Comparison of ENCODE assay signal across 18 cellular contexts in the genomic region with DNA sequence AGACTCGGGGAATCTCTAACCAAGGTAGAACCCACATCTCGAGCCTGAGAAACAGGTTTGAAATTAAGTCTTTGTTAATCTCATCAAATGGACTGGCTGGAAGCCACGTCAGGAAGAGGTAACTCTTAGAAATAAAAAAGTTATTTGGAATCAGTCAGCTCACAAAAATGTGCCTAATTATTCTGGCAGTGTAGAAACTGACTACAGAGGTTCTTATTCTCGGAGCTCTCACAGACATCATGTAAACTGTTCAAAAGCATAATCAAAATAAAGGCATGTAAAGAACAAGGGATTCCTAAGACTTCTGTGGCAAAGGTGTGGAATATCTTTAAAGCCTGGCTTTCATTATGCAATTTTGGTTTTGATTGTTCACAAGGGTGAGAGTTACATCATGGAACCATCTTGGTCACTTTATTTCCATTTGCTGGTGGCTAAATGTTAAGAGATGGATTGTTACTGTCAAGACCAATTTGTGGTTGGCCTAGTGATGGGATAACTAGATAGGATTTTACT.
A peak's percentile ranks its signal among the peaks of the same experiment; 100 is the strongest.
DNase-seq lines count a peak whose midpoint lies in the region; ATAC-seq and TF ChIP-seq lines count a peak whose summit lies in the region.
"Had no signal": no experiment of that assay in that cellular context is flagged by ENCODE, and none has a peak within 500 bp of the region (broad histone marks: within the 10 kb centered on the region; RNA-seq: fewer than 3 reads in every experiment).

No MANE protein-coding gene starts in this region.

- H3K4me1 ChIP-seq in CD4-positive, CD25-positive, alpha-beta regulatory T cell (ENCODE audit: control insufficient read depth, insufficient read depth, low read length, poor library complexity, severe bottlenecking) = no peaks in the 10 kb centered on the region

- no peak overlapping the region for H3K4me3 ChIP-seq in CD4-positive, CD25-positive, alpha-beta regulatory T cell (ENCODE audit: low read depth, low read length)
- H3K4me3 ChIP-seq in WERI-Rb-1 (ENCODE audit: low read depth, low read length) (no peak overlapping the region), epithelial cell of esophagus (ENCODE audit: low read length) (no peak overlapping the region)
- H3K4me3 ChIP-seq: BLaER1 treated with 17β-estradiol and CSF1 and Interleukin-3, amounts not matched to agents 10 nM and 100 nM had no signal

- H3K27me3 Mint-ChIP-seq in CD4-positive, CD25-positive, alpha-beta regulatory T cell = no peaks in the 10 kb centered on the region

- no peak overlapping the region for H3K4me3 Mint-ChIP-seq in CD4-positive, CD25-positive, alpha-beta regulatory T cell

- no peak for TF ChIP-seq CTCF in WERI-Rb-1 (IDR thresholded peaks at IDR 0.05; ENCODE audit: low read depth, low read length)
- TF ChIP-seq CTCF in epithelial cell of esophagus (IDR thresholded peaks at IDR 0.05; ENCODE audit: insufficient read depth, low read depth, low read length, missing control alignments) = no peak

- DNase-seq in CD4-positive, CD25-positive, alpha-beta regulatory T cell = no peak
- DNase-seq in H4 (ENCODE audit: low spot score) = peak; percentile 57
- no peak for DNase-seq in WERI-Rb-1
- peak; percentile 32 for DNase-seq in epithelial cell of esophagus (ENCODE audit: low read depth)
- no peak for DNase-seq in posterior vena cava (ENCODE audit: low spot score)
- no peak for DNase-seq in NCI-H187 treated with DMSO at 0.1 percent for 48 hours (lab: John Stamatoyannopoulos, UW)
- no peak for DNase-seq in cardiac septum (ENCODE audit: low spot score)
- DNase-seq: DMS79, H7, MM.1S, NCI-H1092, NCI-H1436 treated with DMSO at 0.1 percent for 48 hours, NCI-H2029 treated with DMSO at 0.1 percent for 48 hours, NCI-H2171, NCI-H446 treated with DMSO at 0.1 percent for 48 hours, SHP77 had no signal

- no peaks in the 10 kb centered on the region for H3K9me3 Mint-ChIP-seq in CD4-positive, CD25-positive, alpha-beta regulatory T cell

- H3K27ac ChIP-seq in CD4-positive, CD25-positive, alpha-beta regulatory T cell (ENCODE audit: insufficient read depth, low read length, poor library complexity, severe bottlenecking) = no peak overlapping the region
- H3K27ac ChIP-seq in WERI-Rb-1 = 0 out of 2 replicates have a peak overlapping the region, but pooled peaks have one; percentile 0
- H3K27ac ChIP-seq: BLaER1 treated with 17β-estradiol and CSF1 and Interleukin-3, amounts not matched to agents 10 nM and 100 nM; HL-60 had no signal

- no peaks in the 10 kb centered on the region for H3K9me3 ChIP-seq in CD4-positive, CD25-positive, alpha-beta regulatory T cell (ENCODE audit: control insufficient read depth in 2 of 2, low read length in 2 of 2)
- no peaks in the 10 kb centered on the region for H3K9me3 ChIP-seq in WERI-Rb-1 (ENCODE audit: severe bottlenecking)
- H3K9me3 ChIP-seq: BLaER1 treated with 17β-estradiol and CSF1 and Interleukin-3, amounts not matched to agents 10 nM and 100 nM had no signal

- H3K36me3 Mint-ChIP-seq in CD4-positive, CD25-positive, alpha-beta regulatory T cell = peaks cover 54% of the 10 kb centered on the region

- peak overlapping the region in 2 of 3 donors; percentile 29 to 33 for H3K27ac Mint-ChIP-seq in CD4-positive, CD25-positive, alpha-beta regulatory T cell

- ATAC-seq in CD4-positive, CD25-positive, alpha-beta regulatory T cell (ENCODE audit: low read depth in 2 of 2) = no peak

- intact Hi-C loops in posterior vena cava (cut with DNase I) = no loop called here
- intact Hi-C loops in cardiac septum (cut with DNase I) = no loop called here

- peaks cover 0 to 12% (median 8%) of the 10 kb centered on the region in 4 donors for H3K4me1 Mint-ChIP-seq in CD4-positive, CD25-positive, alpha-beta regulatory T cell

- H3K36me3 ChIP-seq in CD4-positive, CD25-positive, alpha-beta regulatory T cell (ENCODE audit: control insufficient read depth, insufficient read depth, low read length) = peaks cover 76% of the 10 kb centered on the region
- peaks cover 26% of the 10 kb centered on the region for H3K36me3 ChIP-seq in WERI-Rb-1

- H3K27me3 ChIP-seq in CD4-positive, CD25-positive, alpha-beta regulatory T cell (ENCODE audit: control insufficient read depth, insufficient read depth, low read length) = no peaks in the 10 kb centered on the region
- no peaks in the 10 kb centered on the region for H3K27me3 ChIP-seq in WERI-Rb-1 (ENCODE audit: insufficient read depth, low read depth, severe bottlenecking)
- H3K27me3 ChIP-seq: BLaER1 treated with 17β-estradiol and CSF1 and Interleukin-3, amounts not matched to agents 10 nM and 100 nM had no signal

Comparison
In these comparisons a context has a peak if more than half of its experiments do, and no peak if none do; other contexts are left out.
1. DNase-seq: peak in H4 (single experiment) and epithelial cell of esophagus (single experiment); none in CD4-positive, CD25-positive, alpha-beta regulatory T cell (0 of 3), WERI-Rb-1 (single experiment), posterior vena cava (single experiment), NCI-H187 treated with DMSO at 0.1 percent for 48 hours (single experiment) and cardiac septum (single experiment).